Comparison of ENCODE assay signal across 8 cellular contexts in genomic region chr1:26277261-26277661, GRCh38. TPM values are rescaled to one million over a fixed set of nuclear protein-coding genes. Genes with fewer than 3 reads are reported as not detected.
DNase-seq lines count a peak whose midpoint lies in the region; ATAC-seq and TF ChIP-seq lines count a peak whose summit lies in the region.

No MANE protein-coding gene starts in this region.

- no peaks in the 10 kb centered on the region for H3K9me3 Mint-ChIP-seq in CD8-positive, alpha-beta memory T cell

- TF ChIP-seq POLR2A in gastroesophageal sphincter (IDR thresholded peaks at IDR 0.05) = no peak

- H3K27ac Mint-ChIP-seq in CD8-positive, alpha-beta memory T cell = peak overlapping the region; percentile 84 to 99 (median 96)

- H3K9me3 ChIP-seq in CD8-positive, alpha-beta memory T cell (ENCODE audit: low read length) = no peaks in the 10 kb centered on the region
- H3K9me3 ChIP-seq in WERI-Rb-1 (ENCODE audit: severe bottlenecking) = no peaks in the 10 kb centered on the region
- no peaks in the 10 kb centered on the region for H3K9me3 ChIP-seq in gastroesophageal sphincter

- no peaks in the 10 kb centered on the region for H3K27me3 Mint-ChIP-seq in CD8-positive, alpha-beta memory T cell

- TF ChIP-seq CTCF in WERI-Rb-1 (IDR thresholded peaks at IDR 0.05; ENCODE audit: low read depth, low read length) = no peak
- no peak for TF ChIP-seq CTCF in gastroesophageal sphincter (IDR thresholded peaks at IDR 0.05)

- POLR2A ChIA-PET in CD8-positive, alpha-beta memory T cell (lab: Charles Lee) = interaction anchor here (1.0 to 8.3 kb wide), 5 partner anchors 9 to 140 kb away, joined by 3 to 104 read pairs (median 8); partner anchors contain the start of gene CD52

- H3K27ac ChIP-seq in CD8-positive, alpha-beta memory T cell (ENCODE audit: low read depth, low read length) = peak overlapping the region; percentile 54
- peak overlapping the region; percentile 88 for H3K27ac ChIP-seq in WERI-Rb-1
- peak overlapping the region in 3 of 4 donors; percentile 95 to 97 (median 95) for H3K27ac ChIP-seq in gastroesophageal sphincter
- H3K27ac ChIP-seq in skin epidermis = peak overlapping the region in 20 of 21 experiments; percentile 90 to 98 (median 96)

- peaks cover 14% of the 10 kb centered on the region for H3K36me3 ChIP-seq in CD8-positive, alpha-beta memory T cell (ENCODE audit: insufficient read depth, low read length)
- H3K36me3 ChIP-seq in WERI-Rb-1 (peaks cover 66% of the 10 kb centered on the region), gastroesophageal sphincter (peaks cover 0 to 6% of the 10 kb centered on the region in 2 donors)

- ATAC-seq in gastroesophageal sphincter = no peak
- no peak for ATAC-seq in HG02981 (IDR thresholded peaks at IDR 0.05; ENCODE audit: unreplicated experiment)

- H3K4me3 Mint-ChIP-seq in CD8-positive, alpha-beta memory T cell = peak overlapping the region in 3 of 7 donors; percentile 8 to 76 (median 52)

- DNase-seq in CD8-positive, alpha-beta memory T cell = no peak
- no peak for DNase-seq in WERI-Rb-1
- DNase-seq in NCI-H526 (lab: John Stamatoyannopoulos, UW) = no peak
- no peak for DNase-seq in AG20443 (ENCODE audit: low spot score)
- DNase-seq in NCI-H1694 (lab: John Stamatoyannopoulos, UW) = no peak

- CTCF ChIA-PET in CD8-positive, alpha-beta memory T cell (lab: Charles Lee) = interaction anchor here (0.7 to 21.9 kb wide), 10 partner anchors 10 to 139 kb away, joined by 3 to 840 read pairs (median 14); partner anchors contain the start of genes CD52 and UBXN11

- no peaks in the 10 kb centered on the region for H3K27me3 ChIP-seq in CD8-positive, alpha-beta memory T cell (ENCODE audit: insufficient read depth, low read length, poor library complexity, severe bottlenecking)
- H3K27me3 ChIP-seq in WERI-Rb-1 (ENCODE audit: insufficient read depth, low read depth, severe bottlenecking) (no peaks in the 10 kb centered on the region), gastroesophageal sphincter (no peaks in the 10 kb centered on the region)

- peaks cover 58 to 64% (median 63%) of the 10 kb centered on the region in 3 donors for H3K4me1 Mint-ChIP-seq in CD8-positive, alpha-beta memory T cell

- no peak overlapping the region for H3K4me3 ChIP-seq in CD8-positive, alpha-beta memory T cell (ENCODE audit: low read length)
- no peak overlapping the region for H3K4me3 ChIP-seq in WERI-Rb-1 (ENCODE audit: low read depth, low read length)
- H3K4me3 ChIP-seq in gastroesophageal sphincter = no peak overlapping the region
- no peak overlapping the region for H3K4me3 ChIP-seq in skin epidermis

- H3K36me3 Mint-ChIP-seq in CD8-positive, alpha-beta memory T cell = peaks cover 8 to 40% (median 21%) of the 10 kb centered on the region in 3 donors

- WGBS in gastroesophageal sphincter (ENCODE audit: low coverage in 1 of 2), 2 donors = 100% methylated on average over 1 of the region's 3 CpGs; no CpG with 5 or more reads in 1 of the 2 donors

- H3K4me1 ChIP-seq in CD8-positive, alpha-beta memory T cell (ENCODE audit: insufficient read depth, low read length) = peaks cover 62% of the 10 kb centered on the region
- peaks cover 0 to 67% (median 49%) of the 10 kb centered on the region in 3 donors for H3K4me1 ChIP-seq in gastroesophageal sphincter

- TF ChIP-seq EP300 in gastroesophageal sphincter (IDR thresholded peaks at IDR 0.05) = no peak

RNA-seq across cellular contexts. Expression of gene SH3BGRL3, which starts 2.6 kb away (rescaled TPM):
- 100 to 1,000 TPM; 447 to 472 TPM for total RNA-seq in CD8-positive, alpha-beta memory T cell
- polyA plus RNA-seq in CD8-positive, alpha-beta memory T cell = 1,786 TPM
- 10 to 100 TPM; 31.6 to 60.2 (median 44.0) TPM for total RNA-seq in gastroesophageal sphincter

RNA-seq across cellular contexts. Expression of gene UBXN11, which starts 29.2 kb away (rescaled TPM):
- total RNA-seq in CD8-positive, alpha-beta memory T cell = 10 to 100 TPM; 35.2 to 35.8 TPM
- polyA plus RNA-seq in CD8-positive, alpha-beta memory T cell = 14.3 TPM
- total RNA-seq in gastroesophageal sphincter = 10 to 100 TPM in 2 of 4 donors, 1 to 10 TPM in 2; 3.7 to 12.1 (median 10.5) TPM

RNA-seq across cellular contexts. Expression of gene CD52, which starts 40.5 kb away (rescaled TPM):
- total RNA-seq in CD8-positive, alpha-beta memory T cell = 100 to 1,000 TPM; 355 to 388 TPM
- polyA plus RNA-seq in CD8-positive, alpha-beta memory T cell = 7,622 TPM
- total RNA-seq in gastroesophageal sphincter = 1 to 10 TPM in 3 of 4 donors, not detected in 1; 1.8 to 2.7 (median 2.2) TPM

RNA-seq across cellular contexts. Expression of gene CEP85, which starts 43.3 kb away (rescaled TPM):
- 10 to 100 TPM; 28.8 to 29.7 TPM for total RNA-seq in CD8-positive, alpha-beta memory T cell
- 7.7 TPM for polyA plus RNA-seq in CD8-positive, alpha-beta memory T cell
- total RNA-seq in gastroesophageal sphincter = 1 to 10 TPM; 1.3 to 6.8 (median 4.7) TPM

Comparison
In these comparisons a context has a peak if more than half of its experiments do, and no peak if none do; other contexts are left out.
1. RNA of gene SH3BGRL3, which starts 2.6 kb away (total RNA-seq): 447 to 472 TPM in CD8-positive, alpha-beta memory T cell; 31.6 to 60.2 TPM in gastroesophageal sphincter; every median in the first group is over 4 times any median in the second.
2. RNA of gene CD52, which starts 40.5 kb away (total RNA-seq): 355 to 388 TPM in CD8-positive, alpha-beta memory T cell; 1.8 to 2.7 TPM in gastroesophageal sphincter; every median in the first group is over 10 times any median in the second.
3. Peak in every context shown above with its lines, with median percentiles within 50 percentile points of each other: H3K27ac ChIP-seq.